In genomic region chr12:41264281-41264680, GRCh38 we compare ENCODE assay signal across 10 cellular contexts.
DNase-seq lines count a peak whose midpoint lies in the region; TF ChIP-seq lines count a peak whose summit lies in the region.
"Had no signal": no experiment of that assay in that cellular context is flagged by ENCODE, and none has a peak within 500 bp of the region (broad histone marks: within the 10 kb centered on the region; RNA-seq: fewer than 3 reads in every experiment).

No MANE protein-coding gene starts in this region.

- H3K4ac ChIP-seq in mesendoderm (ENCODE audit: low read depth, low read length): no peak overlapping the region

- H2AK5ac ChIP-seq in mesendoderm (ENCODE audit: low read length): no peak overlapping the region

- no peaks in the 10 kb centered on the region for H3K79me1 ChIP-seq in mesendoderm (ENCODE audit: low read length)

- H3K56ac ChIP-seq in mesendoderm (ENCODE audit: low read length): no peak overlapping the region

- no peak overlapping the region for H3K4me3 ChIP-seq in NB4 (ENCODE audit: low read depth, low read length)
- no peak overlapping the region for H3K4me3 ChIP-seq in mesendoderm (ENCODE audit: low read length)
- H3K4me3 ChIP-seq: lung had no signal

- no peak overlapping the region for H4K8ac ChIP-seq in mesendoderm (ENCODE audit: low read depth, low read length)

- no peak for TF ChIP-seq POLR2A in NB4 (IDR thresholded peaks at IDR 0.05; ENCODE audit: extremely low read depth, insufficient read length)

- no peaks in the 10 kb centered on the region for H3K79me2 ChIP-seq in mesendoderm (ENCODE audit: control insufficient read depth, insufficient read depth, low read length)

- H3K27me3 Mint-ChIP-seq in chondrocyte (ENCODE audit: low read depth) (peaks cover 1% of the 10 kb centered on the region), progenitor cell of endocrine pancreas (no peaks in the 10 kb centered on the region)
- H3K27me3 Mint-ChIP-seq: stimulated activated naive CD8-positive, alpha-beta T cell treated with anti-CD3 and anti-CD28 coated beads, Interleukin-15, amount 100 ng/mL, for 72 hours had no signal

- TF ChIP-seq CTCF in NB4 (IDR thresholded peaks at IDR 0.05; ENCODE audit: low read depth, low read length) (no peak), chondrocyte (IDR thresholded peaks at IDR 0.05) (peak; percentile 83), progenitor cell of endocrine pancreas (IDR thresholded peaks at IDR 0.05; ENCODE audit: unreplicated experiment) (peak; percentile 56)

- H2BK15ac ChIP-seq in mesendoderm (replicated peaks; ENCODE audit: low read depth): no peak overlapping the region

- H3K36me3 Mint-ChIP-seq in chondrocyte (ENCODE audit: low read depth) (no peaks in the 10 kb centered on the region), progenitor cell of endocrine pancreas (ENCODE audit: insufficient read depth) (no peaks in the 10 kb centered on the region)

- H3K9me3 Mint-ChIP-seq in chondrocyte (ENCODE audit: low read depth) (no peaks in the 10 kb centered on the region), progenitor cell of endocrine pancreas (ENCODE audit: low read depth) (no peaks in the 10 kb centered on the region)
- H3K9me3 Mint-ChIP-seq: stimulated activated naive CD8-positive, alpha-beta T cell treated with anti-CD3 and anti-CD28 coated beads, Interleukin-15, amount 100 ng/mL, for 72 hours had no signal

- no peak overlapping the region for H2BK5ac ChIP-seq in mesendoderm (ENCODE audit: low read length)

- H3K9ac ChIP-seq in mesendoderm (ENCODE audit: low read length): no peak overlapping the region

- no peaks in the 10 kb centered on the region for H3K36me3 ChIP-seq in mesendoderm (ENCODE audit: control insufficient read depth, insufficient read depth, low read length)

- H3K4me1 ChIP-seq in mesendoderm (ENCODE audit: control insufficient read depth, low read depth, low read length): no peaks in the 10 kb centered on the region

- peak; percentile 13 for DNase-seq in DMS153 treated with DMSO at 0.1 percent for 48 hours (lab: John Stamatoyannopoulos, UW; ENCODE audit: unreplicated experiment)
- DNase-seq in DMS153 (lab: John Stamatoyannopoulos, UW): no peak
- DNase-seq in NB4 (ENCODE audit: low read depth): peak; percentile 16
- DNase-seq in chondrocyte (ENCODE audit: low spot score): no peak
- DNase-seq in progenitor cell of endocrine pancreas (ENCODE audit: low spot score, unreplicated experiment): no peak
- DNase-seq in RPMI8226: no peak
- no peak for DNase-seq in mesendoderm
- DNase-seq in cerebellum (ENCODE audit: low spot score): no peak
- DNase-seq: stimulated activated naive CD8-positive, alpha-beta T cell treated with anti-CD3 and anti-CD28 coated beads, Interleukin-15, amount 100 ng/mL, for 72 hours had no signal

- no peak overlapping the region for H3K18ac ChIP-seq in mesendoderm (ENCODE audit: low read length)

- no peak overlapping the region for H3K27ac Mint-ChIP-seq in chondrocyte (ENCODE audit: unreplicated experiment)
- no peak overlapping the region for H3K27ac Mint-ChIP-seq in progenitor cell of endocrine pancreas
- H3K27ac Mint-ChIP-seq: stimulated activated naive CD8-positive, alpha-beta T cell treated with anti-CD3 and anti-CD28 coated beads, Interleukin-15, amount 100 ng/mL, for 72 hours had no signal

- no peak overlapping the region for H2BK120ac ChIP-seq in mesendoderm (ENCODE audit: low read depth, low read length)

- H3K27me3 ChIP-seq in mesendoderm (ENCODE audit: insufficient read depth, low read length, poor library complexity): no peaks in the 10 kb centered on the region

- no peak overlapping the region for H3K27ac ChIP-seq in mesendoderm (ENCODE audit: low read depth, low read length)

- H3K4me1 Mint-ChIP-seq in chondrocyte (ENCODE audit: low read depth) (peaks cover 5% of the 10 kb centered on the region), progenitor cell of endocrine pancreas (ENCODE audit: low read depth) (no peaks in the 10 kb centered on the region)
- H3K4me1 Mint-ChIP-seq: stimulated activated naive CD8-positive, alpha-beta T cell treated with anti-CD3 and anti-CD28 coated beads, Interleukin-15, amount 100 ng/mL, for 72 hours had no signal

- H4K5ac ChIP-seq in mesendoderm (ENCODE audit: low read length): no peak overlapping the region

- H3K23ac ChIP-seq in mesendoderm (ENCODE audit: low read length): no peak overlapping the region

- no peak overlapping the region for H3K4me2 ChIP-seq in mesendoderm (ENCODE audit: low read length)

- H3K4me3 Mint-ChIP-seq in chondrocyte (ENCODE audit: unreplicated experiment) (no peak overlapping the region), progenitor cell of endocrine pancreas (ENCODE audit: low read depth) (no peak overlapping the region)
- H3K4me3 Mint-ChIP-seq: stimulated activated naive CD8-positive, alpha-beta T cell treated with anti-CD3 and anti-CD28 coated beads, Interleukin-15, amount 100 ng/mL, for 72 hours had no signal

Comparison
In these comparisons a context has a peak if more than half of its experiments do, and no peak if none do; other contexts are left out.
1. DNase-seq: peak in DMS153 treated with DMSO at 0.1 percent for 48 hours (single experiment) and NB4 (single experiment); none in DMS153 (single experiment), chondrocyte (single experiment), progenitor cell of endocrine pancreas (single experiment), RPMI8226 (single experiment), mesendoderm (single experiment) and cerebellum (single experiment).